In genomic region chr1:19110266-19110927, GRCh38 we compare ENCODE assay signal across 17 cellular contexts.
"Had no signal": no experiment of that assay in that cellular context is flagged by ENCODE, and none has a peak within 500 bp of the region (broad histone marks: within the 10 kb centered on the region; RNA-seq: fewer than 3 reads in every experiment).

No MANE protein-coding gene starts in this region.

- DNase-seq: activated B cell treated with CpG ODN at 0.5 μM for 24 hours; activated CD4-positive, alpha-beta T cell treated with anti-CD3 and anti-CD28 coated beads, Interleukin-2, amount 10 ng/mL, durations not matched to agents 24 days and 14 days; activated naive CD4-positive, alpha-beta T cell treated with anti-CD3 and anti-CD28 coated beads for 36 hours; activated naive CD8-positive, alpha-beta T cell treated with anti-CD3 and anti-CD28 coated beads, Interleukin-2, amount 50 U/mL, for 24 hours; dorsolateral prefrontal cortex; posterior cingulate gyrus; stimulated activated CD4-positive, alpha-beta T cell treated with anti-CD3 and anti-CD28 coated beads, Interleukin-4, amount 100 ng/mL, for 4 hours; stimulated activated CD8-positive, alpha-beta memory T cell treated with anti-CD3 and anti-CD28 coated beads, Interleukin-4, amount 100 ng/mL, for 48 hours; stimulated activated naive CD4-positive, alpha-beta T cell treated with Interleukin-2 at 50 U/mL for 16 hours; substantia nigra; T-helper 2 cell; transverse colon had no signal

- H3K9me3 ChIP-seq: right atrium auricular region, transverse colon, vagina had no signal

- H3K4me2 ChIP-seq: smooth muscle cell had no signal

- H3K4me1 ChIP-seq: right atrium auricular region, transverse colon, vagina had no signal

- ATAC-seq: activated naive CD8-positive, alpha-beta T cell treated with anti-CD3 and anti-CD28 coated beads, Interleukin-2, amount 50 U/mL, for 24 hours had no signal

- H3K27ac Mint-ChIP-seq: activated B cell treated with CpG ODN at 0.5 μM for 24 hours; activated CD4-positive, alpha-beta T cell treated with anti-CD3 and anti-CD28 coated beads, Interleukin-2, amount 10 ng/mL, durations not matched to agents 24 days and 14 days; activated naive CD4-positive, alpha-beta T cell treated with anti-CD3 and anti-CD28 coated beads for 36 hours; activated naive CD8-positive, alpha-beta T cell treated with anti-CD3 and anti-CD28 coated beads, Interleukin-2, amount 50 U/mL, for 24 hours; activated T-helper 2 cell treated with anti-CD3 and anti-CD28 coated beads, Interferon-gamma antibody, Interleukin-2, Interleukin-4, amounts not matched to agents 10 μg/mL and 5 μg/mL and 100 μg/mL, durations not matched to agents 14 hours and 24 hours and 36 hours had no signal

- H3K27me3 Mint-ChIP-seq: activated B cell treated with CpG ODN at 0.5 μM for 24 hours; activated CD4-positive, alpha-beta T cell treated with anti-CD3 and anti-CD28 coated beads, Interleukin-2, amount 10 ng/mL, durations not matched to agents 24 days and 14 days; activated naive CD8-positive, alpha-beta T cell treated with anti-CD3 and anti-CD28 coated beads, Interleukin-2, amount 50 U/mL, for 24 hours had no signal

- H3K4me3 ChIP-seq: dorsolateral prefrontal cortex, right atrium auricular region, smooth muscle cell, transverse colon, vagina had no signal

- H3K27ac ChIP-seq: dorsolateral prefrontal cortex, right atrium auricular region, transverse colon, vagina had no signal

- H3K4me1 Mint-ChIP-seq: activated B cell treated with CpG ODN at 0.5 μM for 24 hours; activated CD4-positive, alpha-beta T cell treated with anti-CD3 and anti-CD28 coated beads, Interleukin-2, amount 10 ng/mL, durations not matched to agents 24 days and 14 days; activated naive CD8-positive, alpha-beta T cell treated with anti-CD3 and anti-CD28 coated beads, Interleukin-2, amount 50 U/mL, for 24 hours; endodermal cell had no signal

- H3K27me3 ChIP-seq: dorsolateral prefrontal cortex, right atrium auricular region, transverse colon, vagina had no signal

- H3K4me3 Mint-ChIP-seq: activated B cell treated with CpG ODN at 0.5 μM for 24 hours; activated CD4-positive, alpha-beta T cell treated with anti-CD3 and anti-CD28 coated beads, Interleukin-2, amount 10 ng/mL, durations not matched to agents 24 days and 14 days; activated naive CD4-positive, alpha-beta T cell treated with anti-CD3 and anti-CD28 coated beads for 36 hours; activated naive CD8-positive, alpha-beta T cell treated with anti-CD3 and anti-CD28 coated beads, Interleukin-2, amount 50 U/mL, for 24 hours; endodermal cell had no signal

- H3K9me3 Mint-ChIP-seq: activated B cell treated with CpG ODN at 0.5 μM for 24 hours; activated CD4-positive, alpha-beta T cell treated with anti-CD3 and anti-CD28 coated beads, Interleukin-2, amount 10 ng/mL, durations not matched to agents 24 days and 14 days; activated naive CD4-positive, alpha-beta T cell treated with anti-CD3 and anti-CD28 coated beads for 36 hours; activated naive CD8-positive, alpha-beta T cell treated with anti-CD3 and anti-CD28 coated beads, Interleukin-2, amount 50 U/mL, for 24 hours; activated T-helper 2 cell treated with anti-CD3 and anti-CD28 coated beads, Interferon-gamma antibody, Interleukin-2, Interleukin-4, amounts not matched to agents 10 μg/mL and 5 μg/mL and 100 μg/mL, durations not matched to agents 14 hours and 24 hours and 36 hours; endodermal cell had no signal
